In genomic region chr10:69007260-69007659, GRCh38 we compare ENCODE assay signal across 1 cellular context.
TF ChIP-seq lines count a peak whose summit lies in the region.

No MANE protein-coding gene starts in this region.

TF ChIP-seq in K562, 482 proteins besides CTCF, POLR2A, EP300 and RAD21:
- no peak for TF ChIP-seq ZNF512 (tag; IDR thresholded peaks at IDR 0.05)
- no peak for TF ChIP-seq HMGXB4 (CRISPR knock-in tag; IDR thresholded peaks at IDR 0.05)
- no peak for TF ChIP-seq ZFP1 (CRISPR knock-in tag; IDR thresholded peaks at IDR 0.05)
- no peak for TF ChIP-seq TOE1 (IDR thresholded peaks at IDR 0.05; ENCODE audit: borderline replicate concordance)
- no peak for TF ChIP-seq TOE1 (CRISPR knock-in tag; IDR thresholded peaks at IDR 0.05; ENCODE audit: borderline replicate concordance, low read depth)
- TF ChIP-seq CEBPZ (IDR thresholded peaks at IDR 0.05; ENCODE audit: borderline replicate concordance, low read depth, low read length) = no peak
